Comparison of ENCODE assay signal across 20 cellular contexts in genomic region chr13:99973786-99974185, GRCh38. TPM values are rescaled to one million over a fixed set of nuclear protein-coding genes. Genes with fewer than 3 reads are reported as not detected.
"Had no signal": no experiment of that assay in that cellular context is flagged by ENCODE, and none has a peak within 500 bp of the region (broad histone marks: within the 10 kb centered on the region; RNA-seq: fewer than 3 reads in every experiment).

No MANE protein-coding gene starts in this region.

- H3K36me3 ChIP-seq: sigmoid colon, spleen had no signal

- H3K27ac ChIP-seq: foreskin keratinocyte, sigmoid colon, spleen had no signal

- H3K4me3 ChIP-seq: mucosa of descending colon, sigmoid colon, spleen had no signal

- H3K9me3 ChIP-seq: mucosa of descending colon had no signal

- DNase-seq: activated CD4-positive, CD25-positive, alpha-beta regulatory T cell treated with anti-CD3 and anti-CD28 coated beads, Interleukin-2, amount 50 U/mL, for 72 hours; activated effector memory CD4-positive, alpha-beta T cell treated with Interleukin-2 at 50 U/mL for 16 hours; activated naive CD8-positive, alpha-beta T cell treated with anti-CD3 and anti-CD28 coated beads, Interleukin-2, amount 10 ng/mL, durations not matched to agents 7 days and 5 days; anterior cingulate cortex; cerebellar nuclear complex; effector memory CD4-positive, alpha-beta T cell; foreskin keratinocyte; glutamatergic neuron; hypothalamus; kidney glomerular epithelial cell; left ventricle myocardium superior; mucosa of descending colon; sigmoid colon; spleen; stimulated activated naive CD8-positive, alpha-beta T cell treated with anti-CD3 and anti-CD28 coated beads, Interleukin-15, amount 100 ng/mL, for 72 hours; T1000 had no signal

- H3K4me1 ChIP-seq: foreskin keratinocyte had no signal

- ATAC-seq: foreskin keratinocyte; left ventricle myocardium superior; mucosa of descending colon; stimulated activated naive CD8-positive, alpha-beta T cell treated with anti-CD3 and anti-CD28 coated beads, Interleukin-15, amount 100 ng/mL, for 72 hours had no signal

RNA-seq across cellular contexts. Expression of gene ZIC5, which starts 2.2 kb away (rescaled TPM):
- total RNA-seq: activated CD8-positive, alpha-beta memory T cell treated with anti-CD3 and anti-CD28 coated beads for 36 hours; activated naive CD8-positive, alpha-beta T cell treated with anti-CD3 and anti-CD28 coated beads, Interleukin-2, amount 10 ng/mL, durations not matched to agents 7 days and 5 days; foreskin keratinocyte; left ventricle myocardium superior; mucosa of descending colon; osteoblast; pulmonary artery endothelial cell; sigmoid colon; spleen; urinary bladder had no signal
- polyA plus RNA-seq: foreskin keratinocyte, sigmoid colon, spleen, urinary bladder had no signal

RNA-seq across cellular contexts. Expression of gene ZIC2, which starts 7.8 kb away (rescaled TPM):
- total RNA-seq: activated CD8-positive, alpha-beta memory T cell treated with anti-CD3 and anti-CD28 coated beads for 36 hours; activated naive CD8-positive, alpha-beta T cell treated with anti-CD3 and anti-CD28 coated beads, Interleukin-2, amount 10 ng/mL, durations not matched to agents 7 days and 5 days; foreskin keratinocyte; left ventricle myocardium superior; osteoblast; pulmonary artery endothelial cell; sigmoid colon; spleen had no signal
- polyA plus RNA-seq: foreskin keratinocyte, spleen, urinary bladder had no signal
